In the genomic region with DNA sequence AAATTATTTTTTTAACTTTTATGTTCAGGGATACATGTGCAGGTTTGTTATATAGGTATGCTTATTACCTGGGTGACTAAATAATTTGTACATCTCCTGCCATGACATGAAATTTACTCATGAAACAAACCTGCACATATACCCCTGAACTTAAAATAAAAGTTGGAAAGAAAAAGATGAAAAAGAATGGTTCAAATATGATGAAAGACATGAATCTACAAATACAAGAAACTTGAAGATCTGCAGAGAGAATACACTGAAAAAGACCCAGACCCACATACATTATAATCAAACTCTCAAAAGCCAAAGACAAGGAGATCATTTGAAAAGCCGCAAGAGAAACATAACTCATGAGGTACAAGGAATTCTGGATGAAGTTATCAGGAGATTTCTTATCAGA, we compare ENCODE assay signal across 40 cellular contexts.
"Had no signal": no experiment of that assay in that cellular context is flagged by ENCODE, and none has a peak within 500 bp of the region (broad histone marks: within the 10 kb centered on the region; RNA-seq: fewer than 3 reads in every experiment).

No MANE protein-coding gene starts in this region.

- H3K4me1 ChIP-seq: adrenal gland, ascending aorta, body of pancreas, breast epithelium had no signal

- H3K4me3 Mint-ChIP-seq: activated naive CD4-positive, alpha-beta T cell treated with anti-CD3 and anti-CD28 coated beads for 36 hours; activated naive CD4-positive, alpha-beta T cell treated with anti-CD3 and anti-CD28 coated beads, Interleukin-2, amount 10 ng/mL, durations not matched to agents 7 days and 5 days; activated naive CD4-positive, alpha-beta T cell treated with anti-CD3 and anti-CD28 coated beads, Interleukin-2, amount 50 U/mL, for 24 hours; activated naive CD8-positive, alpha-beta T cell; activated naive CD8-positive, alpha-beta T cell treated with anti-CD3 and anti-CD28 coated beads for 36 hours; activated naive CD8-positive, alpha-beta T cell treated with anti-CD3 and anti-CD28 coated beads, Interleukin-2, amount 10 ng/mL, durations not matched to agents 7 days and 5 days; activated naive CD8-positive, alpha-beta T cell treated with anti-CD3 and anti-CD28 coated beads, Interleukin-2, amount 50 U/mL, for 24 hours; activated T-cell treated with anti-CD3 and anti-CD28 coated beads, Interleukin-2, amount 50 U/mL, for 24 hours; activated T-cell treated with anti-CD3 and anti-CD28 coated beads, Interleukin-2, amount 50 U/mL, for 4 hours; activated T-cell treated with anti-CD3 and anti-CD28 coated beads, Interleukin-2, amount 50 U/mL, for 72 hours; activated T-helper 1 cell treated with anti-CD3 and anti-CD28 coated beads, Interleukin-12 subunit alpha, Interleukin-12 subunit beta, Interleukin-2, Interleukin-4 antibody, amounts not matched to agents 30 ng/mL and 10 ng/mL and 1 ng/mL, durations not matched to agents 14 hours and 24 hours and 36 hours; activated T-helper 17 cell treated with anti-CD3 and anti-CD28 coated beads, Interleukin-2, amount 50 U/mL, for 72 hours; brain; central memory CD8-positive, alpha-beta T cell had no signal

- FAIRE-seq: astrocyte, bronchial epithelial cell had no signal

- H3K9me3 ChIP-seq: ascending aorta, body of pancreas had no signal

- H3K36me3 Mint-ChIP-seq: activated naive CD4-positive, alpha-beta T cell treated with anti-CD3 and anti-CD28 coated beads, Interleukin-2, amount 50 U/mL, for 24 hours; brain had no signal

- H3K9me3 Mint-ChIP-seq: activated naive CD4-positive, alpha-beta T cell treated with anti-CD3 and anti-CD28 coated beads, Interleukin-2, amount 50 U/mL, for 24 hours had no signal

- H3K27ac Mint-ChIP-seq: activated naive CD4-positive, alpha-beta T cell treated with anti-CD3 and anti-CD28 coated beads for 36 hours; activated naive CD4-positive, alpha-beta T cell treated with anti-CD3 and anti-CD28 coated beads, Interleukin-2, amount 10 ng/mL, durations not matched to agents 7 days and 5 days; activated naive CD4-positive, alpha-beta T cell treated with anti-CD3 and anti-CD28 coated beads, Interleukin-2, amount 50 U/mL, for 24 hours; activated naive CD4-positive, alpha-beta T cell treated with anti-CD3 and anti-CD28 coated beads, Interleukin-2, amount 50 U/mL, for 72 hours; activated naive CD8-positive, alpha-beta T cell; activated naive CD8-positive, alpha-beta T cell treated with anti-CD3 and anti-CD28 coated beads for 36 hours; activated naive CD8-positive, alpha-beta T cell treated with anti-CD3 and anti-CD28 coated beads, Interleukin-2, amount 10 ng/mL, durations not matched to agents 7 days and 5 days; activated naive CD8-positive, alpha-beta T cell treated with anti-CD3 and anti-CD28 coated beads, Interleukin-2, amount 50 U/mL, for 24 hours; activated T-cell treated with anti-CD3 and anti-CD28 coated beads, Interleukin-2, amount 50 U/mL, for 24 hours; activated T-cell treated with anti-CD3 and anti-CD28 coated beads, Interleukin-2, amount 50 U/mL, for 72 hours; activated T-helper 1 cell treated with anti-CD3 and anti-CD28 coated beads, Interleukin-12 subunit alpha, Interleukin-12 subunit beta, Interleukin-2, Interleukin-4 antibody, amounts not matched to agents 30 ng/mL and 10 ng/mL and 1 ng/mL, durations not matched to agents 14 hours and 24 hours and 36 hours; activated T-helper 17 cell treated with anti-CD3 and anti-CD28 coated beads, Interleukin-2, amount 50 U/mL, for 72 hours; activated T-helper 2 cell treated with anti-CD3 and anti-CD28 coated beads, Interferon-gamma antibody, Interleukin-2, Interleukin-4, amounts not matched to agents 10 μg/mL and 5 μg/mL and 100 μg/mL, durations not matched to agents 14 hours and 24 hours and 36 hours; brain had no signal

- H3K4me1 Mint-ChIP-seq: activated naive CD4-positive, alpha-beta T cell treated with anti-CD3 and anti-CD28 coated beads, Interleukin-2, amount 50 U/mL, for 24 hours; activated naive CD8-positive, alpha-beta T cell treated with anti-CD3 and anti-CD28 coated beads for 36 hours; activated naive CD8-positive, alpha-beta T cell treated with anti-CD3 and anti-CD28 coated beads, Interleukin-2, amount 10 ng/mL, durations not matched to agents 7 days and 5 days; activated naive CD8-positive, alpha-beta T cell treated with anti-CD3 and anti-CD28 coated beads, Interleukin-2, amount 50 U/mL, for 24 hours; activated T-helper 17 cell treated with anti-CD3 and anti-CD28 coated beads, Interleukin-2, amount 50 U/mL, for 72 hours; brain; central memory CD8-positive, alpha-beta T cell had no signal

- ATAC-seq: activated naive CD4-positive, alpha-beta T cell treated with anti-CD3 and anti-CD28 coated beads, Interleukin-2, amount 50 U/mL, for 72 hours; activated naive CD8-positive, alpha-beta T cell treated with anti-CD3 and anti-CD28 coated beads, Interleukin-2, amount 50 U/mL, for 24 hours; activated T-cell treated with anti-CD3 and anti-CD28 coated beads, Interleukin-2, amount 50 U/mL, for 4 hours; activated T-cell treated with anti-CD3 and anti-CD28 coated beads, Interleukin-2, amount 50 U/mL, for 72 hours; activated T-helper 17 cell treated with anti-CD3 and anti-CD28 coated beads, Interleukin-2, amount 50 U/mL, for 72 hours; body of pancreas had no signal

- DNase-seq: activated effector memory CD4-positive, alpha-beta T cell treated with anti-CD3 and anti-CD28 coated beads, Interleukin-2, amount 50 U/mL, for 16 hours; activated effector memory CD4-positive, alpha-beta T cell treated with Interleukin-2 at 50 U/mL for 16 hours; activated gamma-delta T cell; activated gamma-delta T cell treated with Interleukin-2 at 50 U/mL for 16 hours; activated naive CD4-positive, alpha-beta T cell; activated naive CD4-positive, alpha-beta T cell treated with anti-CD3 and anti-CD28 coated beads for 36 hours; activated naive CD4-positive, alpha-beta T cell treated with anti-CD3 and anti-CD28 coated beads, Interleukin-2, amount 10 ng/mL, durations not matched to agents 7 days and 5 days; activated naive CD4-positive, alpha-beta T cell treated with anti-CD3 and anti-CD28 coated beads, Interleukin-2, amount 50 U/mL, for 16 hours; activated naive CD4-positive, alpha-beta T cell treated with Interleukin-2 at 50 U/mL for 16 hours; activated naive CD8-positive, alpha-beta T cell treated with anti-CD3 and anti-CD28 coated beads for 36 hours; activated naive CD8-positive, alpha-beta T cell treated with anti-CD3 and anti-CD28 coated beads, Interleukin-2, amount 10 ng/mL, durations not matched to agents 7 days and 5 days; activated naive CD8-positive, alpha-beta T cell treated with anti-CD3 and anti-CD28 coated beads, Interleukin-2, amount 50 U/mL, for 24 hours; activated T-cell treated with anti-CD3 and anti-CD28 coated beads, Interleukin-2, amount 50 U/mL, for 1 hour; activated T-cell treated with anti-CD3 and anti-CD28 coated beads, Interleukin-2, amount 50 U/mL, for 24 hours; activated T-cell treated with anti-CD3 and anti-CD28 coated beads, Interleukin-2, amount 50 U/mL, for 4 hours; activated T-cell treated with anti-CD3 and anti-CD28 coated beads, Interleukin-2, amount 50 U/mL, for 48 hours; activated T-cell treated with anti-CD3 and anti-CD28 coated beads, Interleukin-2, amount 50 U/mL, for 72 hours; adrenal gland; amniotic stem cell; amygdala; anterior cingulate cortex; aorta; body of pancreas; brain microvascular endothelial cell; caudate nucleus; central memory CD4-positive, alpha-beta T cell; cerebellar nuclear complex had no signal

- H3K27me3 Mint-ChIP-seq: activated naive CD4-positive, alpha-beta T cell treated with anti-CD3 and anti-CD28 coated beads, Interleukin-2, amount 10 ng/mL, durations not matched to agents 7 days and 5 days; activated naive CD8-positive, alpha-beta T cell; activated naive CD8-positive, alpha-beta T cell treated with anti-CD3 and anti-CD28 coated beads for 36 hours; activated T-cell treated with anti-CD3 and anti-CD28 coated beads, Interleukin-2, amount 50 U/mL, for 24 hours; activated T-helper 17 cell treated with anti-CD3 and anti-CD28 coated beads, Interleukin-2, amount 50 U/mL, for 72 hours; brain; central memory CD8-positive, alpha-beta T cell had no signal

- H3K27ac ChIP-seq: adrenal gland, ascending aorta, body of pancreas, brain microvascular endothelial cell, breast epithelium, cardiac muscle cell had no signal

- H3K27me3 ChIP-seq: adrenal gland, ascending aorta, body of pancreas, brain microvascular endothelial cell, breast epithelium, cardiac muscle cell had no signal

- H3K36me3 ChIP-seq: adrenal gland, ascending aorta, brain microvascular endothelial cell, breast epithelium, cardiac muscle cell had no signal

- H3K4me3 ChIP-seq: adrenal gland, ascending aorta, body of pancreas, breast epithelium, cardiac muscle cell had no signal
